ENCODE assay signal across 11 cellular contexts in genomic region chr1:199490804-199491527, GRCh38.
DNase-seq lines count a peak whose midpoint lies in the region; TF ChIP-seq lines count a peak whose summit lies in the region.
"Had no signal": no experiment of that assay in that cellular context is flagged by ENCODE, and none has a peak within 500 bp of the region (broad histone marks: within the 10 kb centered on the region; RNA-seq: fewer than 3 reads in every experiment).

No MANE protein-coding gene starts in this region.

- H3K9me3 ChIP-seq in right atrium auricular region: peaks cover 4 to 32% of the 10 kb centered on the region in 2 donors
- H3K9me3 ChIP-seq: adrenal gland had no signal

- H3K4me3 ChIP-seq in H7 (ENCODE audit: insufficient read depth, low read depth, low read length) (no peak overlapping the region), right atrium auricular region (no peak overlapping the region)
- H3K4me3 ChIP-seq: adrenal gland, heart left ventricle, suprapubic skin had no signal

- H3K36me3 ChIP-seq in H7 (replicated peaks; ENCODE audit: control insufficient read depth, insufficient read depth, low read length) (no peaks in the 10 kb centered on the region), right atrium auricular region (no peaks in the 10 kb centered on the region)
- H3K36me3 ChIP-seq: adrenal gland, heart left ventricle, suprapubic skin had no signal

- no peaks in the 10 kb centered on the region for H3K27me3 ChIP-seq in H7 (ENCODE audit: control insufficient read depth, insufficient read depth, low read length)
- no peaks in the 10 kb centered on the region for H3K27me3 ChIP-seq in right atrium auricular region
- H3K27me3 ChIP-seq: adrenal gland, heart left ventricle, suprapubic skin had no signal

- no peak for TF ChIP-seq CTCF in right atrium auricular region (IDR thresholded peaks at IDR 0.05)

- H3K27ac ChIP-seq in epithelial cell of prostate (no peak overlapping the region), right atrium auricular region (no peak overlapping the region)
- H3K27ac ChIP-seq: adrenal gland, heart left ventricle, suprapubic skin had no signal

- H3K4me1 ChIP-seq in right atrium auricular region: no peaks in the 10 kb centered on the region
- H3K4me1 ChIP-seq: adrenal gland, heart left ventricle, suprapubic skin had no signal

- DNase-seq in H7: peak; percentile 8
- peak; percentile 65 for DNase-seq in NCI-H69 (lab: John Stamatoyannopoulos, UW)
- DNase-seq in epithelial cell of prostate (ENCODE audit: low read depth, low spot score): peak; percentile 18
- peak; percentile 86 for DNase-seq in renal cortical epithelial cell (ENCODE audit: low read depth)
- DNase-seq in activated CD4-positive, alpha-beta T cell treated with anti-CD3 and anti-CD28 coated beads, Interleukin-2, amount 50 U/mL, for 4 hours: no peak
- no peak for DNase-seq in right atrium auricular region (ENCODE audit: low spot score)
- DNase-seq in nucleus accumbens (lab: John Stamatoyannopoulos, UW): no peak
- DNase-seq: adrenal gland; heart left ventricle; stimulated activated CD4-positive, alpha-beta T cell treated with anti-CD3 and anti-CD28 coated beads, Interleukin-4, amount 100 ng/mL, for 4 hours had no signal

Comparison
In these comparisons a context has a peak if more than half of its experiments do, and no peak if none do; other contexts are left out.
1. DNase-seq: peak in H7 (single experiment), NCI-H69 (single experiment), epithelial cell of prostate (single experiment) and renal cortical epithelial cell (single experiment); none in activated CD4-positive, alpha-beta T cell treated with anti-CD3 and anti-CD28 coated beads, Interleukin-2, amount 50 U/mL, for 4 hours (0 of 2), right atrium auricular region (single experiment) and nucleus accumbens (0 of 56).